8 cellular contexts compared by ENCODE assay signal in the genomic region with DNA sequence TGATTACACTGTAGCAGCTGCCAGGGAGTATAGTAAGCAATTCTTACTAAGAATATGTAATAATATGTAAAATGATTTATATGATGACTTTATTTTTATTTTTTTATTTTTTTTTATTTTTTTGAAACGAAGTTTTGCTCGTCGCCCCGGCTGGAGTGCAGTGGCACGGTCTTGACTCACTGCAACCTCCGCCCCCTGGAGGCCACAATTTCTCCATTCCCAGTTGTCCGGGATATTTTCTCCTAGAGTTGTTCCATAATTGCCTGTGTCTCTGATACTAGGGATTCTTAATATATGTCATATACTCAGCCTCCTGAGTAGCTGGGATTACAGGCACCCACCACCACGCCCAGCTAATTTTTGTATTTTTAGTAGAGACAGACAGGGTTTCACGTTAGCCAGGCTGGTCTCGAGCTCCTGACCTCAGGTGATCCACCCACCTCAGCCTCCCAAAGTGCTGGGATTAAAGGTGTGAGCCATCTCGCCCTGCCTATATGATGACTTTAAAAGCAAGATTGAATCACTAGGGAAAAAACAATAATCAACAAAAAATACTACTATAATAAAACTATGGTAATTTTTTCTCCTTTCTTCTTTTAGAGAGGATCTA. TPM values are rescaled to one million over a fixed set of nuclear protein-coding genes. Genes with fewer than 3 reads are reported as not detected.
DNase-seq lines count a peak whose midpoint lies in the region; ATAC-seq and TF ChIP-seq lines count a peak whose summit lies in the region.

No MANE protein-coding gene starts in this region.

- H3K9me3 Mint-ChIP-seq in natural killer cell = no peaks in the 10 kb centered on the region
- H3K9me3 Mint-ChIP-seq in natural killer cell treated with Interleukin-12 subunit alpha and Interleukin-12 subunit beta and Interleukin-15 and Interleukin-18, amount 100 ng/mL, for 72 hours = no peaks in the 10 kb centered on the region

- no TSS peak for BruUV-seq in Panc1 (replicated peaks; lab: Mats Ljungman, UMichigan)

- no peak overlapping the region for H3K27ac Mint-ChIP-seq in natural killer cell
- H3K27ac Mint-ChIP-seq in natural killer cell treated with Interleukin-12 subunit alpha and Interleukin-12 subunit beta and Interleukin-15 and Interleukin-18, amount 100 ng/mL, for 72 hours = no peak overlapping the region

- H3K9me3 ChIP-seq in Panc1 (ENCODE audit: control insufficient read depth, insufficient read depth, low read depth, low read length) = no peaks in the 10 kb centered on the region

- H3K27me3 Mint-ChIP-seq in natural killer cell (ENCODE audit: low read depth in 2 of 2) = peaks cover 10 to 13% of the 10 kb centered on the region in 2 donors
- H3K27me3 Mint-ChIP-seq in natural killer cell treated with Interleukin-12 subunit alpha and Interleukin-12 subunit beta and Interleukin-15 and Interleukin-18, amount 100 ng/mL, for 72 hours = peaks cover 0 to 8% of the 10 kb centered on the region in 2 donors

- no peaks in the 10 kb centered on the region for H3K4me1 Mint-ChIP-seq in natural killer cell
- H3K4me1 Mint-ChIP-seq in natural killer cell treated with Interleukin-12 subunit alpha and Interleukin-12 subunit beta and Interleukin-15 and Interleukin-18, amount 100 ng/mL, for 72 hours (ENCODE audit: low read depth in 2 of 2) = peaks cover 0 to 3% of the 10 kb centered on the region in 2 donors

- H3K4me3 ChIP-seq in Panc1 (ENCODE audit: low read depth in 2 of 2, low read length in 2 of 2) (no peak overlapping the region), epithelial cell of esophagus (ENCODE audit: low read length) (no peak overlapping the region)

- H3K4me1 ChIP-seq in Panc1 (ENCODE audit: control insufficient read depth, insufficient read depth, low read length) = no peaks in the 10 kb centered on the region

- no peaks in the 10 kb centered on the region for H3K36me3 Mint-ChIP-seq in natural killer cell
- no peaks in the 10 kb centered on the region for H3K36me3 Mint-ChIP-seq in natural killer cell treated with Interleukin-12 subunit alpha and Interleukin-12 subunit beta and Interleukin-15 and Interleukin-18, amount 100 ng/mL, for 72 hours

- intact Hi-C loops in natural killer cell (cut with micrococcal nuclease) = no loop called here
- intact Hi-C loops in Panc1 (cut with micrococcal nuclease; ENCODE audit: unreplicated experiment) = no loop called here

- H3K4me3 Mint-ChIP-seq in natural killer cell = no peak overlapping the region
- no peak overlapping the region for H3K4me3 Mint-ChIP-seq in natural killer cell treated with Interleukin-12 subunit alpha and Interleukin-12 subunit beta and Interleukin-15 and Interleukin-18, amount 100 ng/mL, for 72 hours

- H3K36me3 ChIP-seq in Panc1 (ENCODE audit: control insufficient read depth, insufficient read depth, low read length) = no peaks in the 10 kb centered on the region

- no peak overlapping the region for H3K27ac ChIP-seq in Panc1 (ENCODE audit: low read length)

- CTCF ChIA-PET in Panc1 (lab: Charles Lee) = interaction anchor here (1.1 kb wide), 1 partner anchor 11 kb away, joined by 9 read pairs; no protein-coding TSS in a partner anchor

- DNase-seq in natural killer cell (no peak), Panc1 (ENCODE audit: low read depth, low spot score) (peak; percentile 15), epithelial cell of esophagus (ENCODE audit: low read depth) (peak; percentile 46), myocyte (ENCODE audit: low read depth) (peak; percentile 55), putamen (ENCODE audit: low spot score) (no peak)
- no peak for DNase-seq in natural killer cell treated with Interleukin-12 subunit alpha and Interleukin-12 subunit beta and Interleukin-15 and Interleukin-18, amount 100 ng/mL, for 72 hours (ENCODE audit: low spot score)

- in situ Hi-C loops in Panc1 (cut with HindIII; ENCODE audit: low pct_unique_long_range_greater_than_20kb, low sequenced_read_pairs) = no loop called here

- TF ChIP-seq CTCF in natural killer cell (IDR thresholded peaks at IDR 0.05) = peak; percentile 65
- peak; percentile 94 for TF ChIP-seq CTCF in Panc1 (IDR thresholded peaks at IDR 0.05)
- TF ChIP-seq CTCF in epithelial cell of esophagus (IDR thresholded peaks at IDR 0.05; ENCODE audit: insufficient read depth, low read depth, low read length, missing control alignments) = peak; percentile 57

- ATAC-seq in natural killer cell (peak in 1 of 3 donors; percentile 40), Panc1 (peak; percentile 93), GM21447 (IDR thresholded peaks at IDR 0.05; ENCODE audit: unreplicated experiment) (no peak), GM18858 (IDR thresholded peaks at IDR 0.05; ENCODE audit: unreplicated experiment) (no peak)
- no peak for ATAC-seq in natural killer cell treated with Interleukin-12 subunit alpha and Interleukin-12 subunit beta and Interleukin-15 and Interleukin-18, amount 100 ng/mL, for 72 hours

- POLR2A ChIA-PET in Panc1 (lab: Charles Lee) = no interaction called here

- H3K27me3 ChIP-seq in Panc1 (ENCODE audit: control insufficient read depth, insufficient read depth, low read length) = no peaks in the 10 kb centered on the region

RNA-seq across cellular contexts. Expression of a gene that starts 12.2 kb away (rescaled TPM):
- 10 to 100 TPM; 59.1 to 70.7 (median 68.2) TPM for total RNA-seq in natural killer cell
- total RNA-seq in natural killer cell treated with Interleukin-12 subunit alpha and Interleukin-12 subunit beta and Interleukin-15 and Interleukin-18, amount 100 ng/mL, for 72 hours = 10 to 100 TPM; 42.6 to 76.9 TPM
- total RNA-seq in Panc1 (2021; ENCODE audit: unreplicated experiment) = 41.8 TPM
- 11.8 TPM for polyA plus RNA-seq in Panc1 (2012; ENCODE audit: insufficient read length)
- total RNA-seq in myocyte = 5.8 and 8.9 TPM in 2 replicates
- 1.9 TPM for polyA plus RNA-seq in myocyte (2012)

Comparison
In these comparisons a context has a peak if more than half of its experiments do, and no peak if none do; other contexts are left out.
1. DNase-seq: peak in Panc1 (single experiment), epithelial cell of esophagus (single experiment) and myocyte (single experiment); none in natural killer cell (single experiment), natural killer cell treated with Interleukin-12 subunit alpha and Interleukin-12 subunit beta and Interleukin-15 and Interleukin-18, amount 100 ng/mL, for 72 hours (single experiment) and putamen (single experiment).
2. Peak in every context shown above with its lines, with median percentiles within 50 percentile points of each other: CTCF ChIP-seq.